ENCODE assay signal across 31 cellular contexts in genomic region chr3:52402706-52403270, GRCh38. TPM values are rescaled to one million over a fixed set of nuclear protein-coding genes. Genes with fewer than 3 reads are reported as not detected.
DNase-seq lines count a peak whose midpoint lies in the region; ATAC-seq and TF ChIP-seq lines count a peak whose summit lies in the region.
"Had no signal": no experiment of that assay in that cellular context is flagged by ENCODE, and none has a peak within 500 bp of the region (broad histone marks: within the 10 kb centered on the region; RNA-seq: fewer than 3 reads in every experiment).

No MANE protein-coding gene starts in this region.

- H3K36me3 ChIP-seq in osteoblast (ENCODE audit: insufficient read depth, low read length) = peaks cover 62% of the 10 kb centered on the region
- H3K36me3 ChIP-seq: uterus had no signal

- no peak for ATAC-seq in activated T-cell treated with anti-CD3 and anti-CD28 coated beads, Interleukin-2, amount 50 U/mL, for 4 hours
- ATAC-seq: activated CD4-positive, CD25-positive, alpha-beta regulatory T cell treated with anti-CD3 and anti-CD28 coated beads, Interleukin-2, amount 50 U/mL, for 24 hours; CD8-positive, alpha-beta T cell; left colon had no signal

- peaks cover 6% of the 10 kb centered on the region for H3K4me1 Mint-ChIP-seq in activated T-cell treated with anti-CD3 and anti-CD28 coated beads, Interleukin-2, amount 50 U/mL, for 4 hours (ENCODE audit: low read depth)
- no peaks in the 10 kb centered on the region for H3K4me1 Mint-ChIP-seq in endothelial cell (ENCODE audit: unreplicated experiment)
- no peaks in the 10 kb centered on the region for H3K4me1 Mint-ChIP-seq in activated T-helper 1 cell treated with anti-CD3 and anti-CD28 coated beads, Interleukin-12 subunit alpha, Interleukin-12 subunit beta, Interleukin-2, Interleukin-4 antibody, amounts not matched to agents 30 ng/mL and 10 ng/mL and 1 ng/mL, durations not matched to agents 14 hours and 24 hours and 36 hours (ENCODE audit: low read depth)

- TF ChIP-seq CTCF in endothelial cell (IDR thresholded peaks at IDR 0.05; ENCODE audit: unreplicated experiment) (no peak), osteoblast (IDR thresholded peaks at IDR 0.05; ENCODE audit: extremely low read depth, low read depth, low read length) (no peak)

- intact Hi-C loops in activated T-helper 1 cell treated with anti-CD3 and anti-CD28 coated beads, Interleukin-12 subunit alpha, Interleukin-12 subunit beta, Interleukin-2, Interleukin-4 antibody, amounts not matched to agents 30 ng/mL and 10 ng/mL and 1 ng/mL, durations not matched to agents 14 hours and 24 hours and 36 hours (cut with micrococcal nuclease) = no loop called here

- DNase-seq in activated T-cell treated with anti-CD3 and anti-CD28 coated beads, Interleukin-2, amount 50 U/mL, for 1 hour = peak; percentile 12
- DNase-seq in activated T-cell treated with anti-CD3 and anti-CD28 coated beads, Interleukin-2, amount 50 U/mL, for 4 hours = no peak
- DNase-seq in 8988T (peak; percentile 15), endothelial cell (ENCODE audit: low spot score) (no peak), osteoblast (ENCODE audit: insufficient read length, low spot score, missing footprints) (peak; percentile 59), SHP77 (lab: John Stamatoyannopoulos, UW) (no peak), NCI-H446 (lab: John Stamatoyannopoulos, UW) (no peak)
- no peak for DNase-seq in activated T-helper 1 cell treated with anti-CD3 and anti-CD28 coated beads, Interleukin-12 subunit alpha, Interleukin-12 subunit beta, Interleukin-2, Interleukin-4 antibody, amounts not matched to agents 30 ng/mL and 10 ng/mL and 1 ng/mL, durations not matched to agents 14 hours and 24 hours and 36 hours (ENCODE audit: low spot score)
- DNase-seq: activated CD4-positive, alpha-beta memory T cell treated with anti-CD3 and anti-CD28 coated beads for 36 hours; CD8-positive, alpha-beta T cell; central memory CD4-positive, alpha-beta T cell; DMS 273 treated with DMSO at 0.1 percent for 48 hours; endodermal cell; foreskin melanocyte; GOT3; Karpas-422; left colon; mesendoderm; MV-4-11; NCI-H1436 treated with DMSO at 0.1 percent for 48 hours; NCI-H774; occipital lobe; stimulated activated CD4-positive, alpha-beta T cell treated with anti-CD3 and anti-CD28 coated beads, Interleukin-4, amount 100 ng/mL, for 1 hour; uterus had no signal

- H3K4me3 ChIP-seq in osteoblast (ENCODE audit: insufficient read depth, low read length) = no peak overlapping the region
- H3K4me3 ChIP-seq: esophagus muscularis mucosa, hepatocyte, uterus had no signal

- H3K27ac Mint-ChIP-seq in endothelial cell (ENCODE audit: unreplicated experiment) = no peak overlapping the region
- no peak overlapping the region for H3K27ac Mint-ChIP-seq in activated T-helper 1 cell treated with anti-CD3 and anti-CD28 coated beads, Interleukin-12 subunit alpha, Interleukin-12 subunit beta, Interleukin-2, Interleukin-4 antibody, amounts not matched to agents 30 ng/mL and 10 ng/mL and 1 ng/mL, durations not matched to agents 14 hours and 24 hours and 36 hours
- H3K27ac Mint-ChIP-seq: activated CD4-positive, alpha-beta memory T cell treated with anti-CD3 and anti-CD28 coated beads for 36 hours; activated naive CD8-positive, alpha-beta T cell; CD8-positive, alpha-beta T cell; dendritic cell treated with granulocyte-macrophage colony-stimulating factor and Interleukin-4, amounts not matched to agents 40 ng/mL and 50 ng/mL, for 4 days; endodermal cell had no signal

- no peaks in the 10 kb centered on the region for H3K27me3 Mint-ChIP-seq in activated T-cell treated with anti-CD3 and anti-CD28 coated beads, Interleukin-2, amount 50 U/mL, for 4 hours (ENCODE audit: low read depth)
- H3K27me3 Mint-ChIP-seq in endothelial cell (ENCODE audit: unreplicated experiment) = peaks cover 5% of the 10 kb centered on the region
- H3K27me3 Mint-ChIP-seq in activated T-helper 1 cell treated with anti-CD3 and anti-CD28 coated beads, Interleukin-12 subunit alpha, Interleukin-12 subunit beta, Interleukin-2, Interleukin-4 antibody, amounts not matched to agents 30 ng/mL and 10 ng/mL and 1 ng/mL, durations not matched to agents 14 hours and 24 hours and 36 hours (ENCODE audit: insufficient read depth) = no peaks in the 10 kb centered on the region
- H3K27me3 Mint-ChIP-seq: activated CD4-positive, alpha-beta memory T cell treated with anti-CD3 and anti-CD28 coated beads for 36 hours; activated naive CD8-positive, alpha-beta T cell; dendritic cell treated with granulocyte-macrophage colony-stimulating factor and Interleukin-4, amounts not matched to agents 40 ng/mL and 50 ng/mL, for 4 days had no signal

- H4K20me1 ChIP-seq in osteoblast (ENCODE audit: insufficient read depth, low read length) = peaks cover 13% of the 10 kb centered on the region

- H3K27ac ChIP-seq in osteoblast (ENCODE audit: low read depth, low read length) = no peak overlapping the region
- H3K27ac ChIP-seq: esophagus muscularis mucosa, hepatocyte, HL-60, uterus had no signal

- no peaks in the 10 kb centered on the region for H3K4me1 ChIP-seq in osteoblast (ENCODE audit: insufficient read depth, low read length)
- H3K4me1 ChIP-seq: uterus had no signal

- peaks cover 10% of the 10 kb centered on the region for H3K79me2 ChIP-seq in osteoblast (ENCODE audit: insufficient read depth, low read length)

- no peaks in the 10 kb centered on the region for H3K9me3 ChIP-seq in osteoblast (ENCODE audit: low read depth, low read length)
- H3K9me3 ChIP-seq: esophagus muscularis mucosa, uterus had no signal

- no peaks in the 10 kb centered on the region for H3K9me3 Mint-ChIP-seq in activated T-cell treated with anti-CD3 and anti-CD28 coated beads, Interleukin-2, amount 50 U/mL, for 4 hours
- H3K9me3 Mint-ChIP-seq in endothelial cell (ENCODE audit: unreplicated experiment) = no peaks in the 10 kb centered on the region
- no peaks in the 10 kb centered on the region for H3K9me3 Mint-ChIP-seq in activated T-helper 1 cell treated with anti-CD3 and anti-CD28 coated beads, Interleukin-12 subunit alpha, Interleukin-12 subunit beta, Interleukin-2, Interleukin-4 antibody, amounts not matched to agents 30 ng/mL and 10 ng/mL and 1 ng/mL, durations not matched to agents 14 hours and 24 hours and 36 hours
- H3K9me3 Mint-ChIP-seq: activated CD4-positive, alpha-beta memory T cell treated with anti-CD3 and anti-CD28 coated beads for 36 hours; CD8-positive, alpha-beta T cell; dendritic cell treated with granulocyte-macrophage colony-stimulating factor and Interleukin-4, amounts not matched to agents 40 ng/mL and 50 ng/mL, for 4 days; endodermal cell had no signal

- H2AFZ ChIP-seq in osteoblast (ENCODE audit: low read length) = no peak overlapping the region
- H2AFZ ChIP-seq: hepatocyte had no signal

- H3K27me3 ChIP-seq in osteoblast (ENCODE audit: insufficient read depth, low read length) = no peaks in the 10 kb centered on the region
- H3K27me3 ChIP-seq: esophagus muscularis mucosa, hepatocyte, uterus had no signal

- H3K36me3 Mint-ChIP-seq in activated T-cell treated with anti-CD3 and anti-CD28 coated beads, Interleukin-2, amount 50 U/mL, for 4 hours (ENCODE audit: insufficient read depth) = peaks cover 29% of the 10 kb centered on the region
- H3K36me3 Mint-ChIP-seq in endothelial cell (ENCODE audit: low read depth, unreplicated experiment) = peaks cover 31% of the 10 kb centered on the region
- H3K36me3 Mint-ChIP-seq in activated T-helper 1 cell treated with anti-CD3 and anti-CD28 coated beads, Interleukin-12 subunit alpha, Interleukin-12 subunit beta, Interleukin-2, Interleukin-4 antibody, amounts not matched to agents 30 ng/mL and 10 ng/mL and 1 ng/mL, durations not matched to agents 14 hours and 24 hours and 36 hours (ENCODE audit: low read depth) = peaks cover 40% of the 10 kb centered on the region
- H3K36me3 Mint-ChIP-seq: activated naive CD8-positive, alpha-beta T cell had no signal

- H3K4me3 Mint-ChIP-seq in activated T-cell treated with anti-CD3 and anti-CD28 coated beads, Interleukin-2, amount 50 U/mL, for 4 hours = no peak overlapping the region
- peak overlapping the region; percentile 54 for H3K4me3 Mint-ChIP-seq in endothelial cell (ENCODE audit: unreplicated experiment)
- H3K4me3 Mint-ChIP-seq in activated T-helper 1 cell treated with anti-CD3 and anti-CD28 coated beads, Interleukin-12 subunit alpha, Interleukin-12 subunit beta, Interleukin-2, Interleukin-4 antibody, amounts not matched to agents 30 ng/mL and 10 ng/mL and 1 ng/mL, durations not matched to agents 14 hours and 24 hours and 36 hours = no peak overlapping the region
- H3K4me3 Mint-ChIP-seq: activated CD4-positive, alpha-beta memory T cell treated with anti-CD3 and anti-CD28 coated beads for 36 hours; activated naive CD8-positive, alpha-beta T cell; CD8-positive, alpha-beta T cell; dendritic cell treated with granulocyte-macrophage colony-stimulating factor and Interleukin-4, amounts not matched to agents 40 ng/mL and 50 ng/mL, for 4 days; endodermal cell had no signal

- no peak overlapping the region for H3K4me2 ChIP-seq in osteoblast (ENCODE audit: insufficient read depth, low read length)
- H3K4me2 ChIP-seq: hepatocyte had no signal

RNA-seq across cellular contexts. Expression of gene BAP1, which starts 7.0 kb away (rescaled TPM):
- 100 to 1,000 TPM; 117 to 130 (median 127) TPM for total RNA-seq in activated T-cell treated with anti-CD3 and anti-CD28 coated beads, Interleukin-2, amount 50 U/mL, for 4 hours
- total RNA-seq in endothelial cell (ENCODE audit: unreplicated experiment) (118 TPM), osteoblast (65.4 and 72.4 TPM in 2 replicates)
- total RNA-seq in activated T-helper 1 cell treated with anti-CD3 and anti-CD28 coated beads, Interleukin-12 subunit alpha, Interleukin-12 subunit beta, Interleukin-2, Interleukin-4 antibody, amounts not matched to agents 30 ng/mL and 10 ng/mL and 1 ng/mL, durations not matched to agents 14 hours and 24 hours and 36 hours = 104 and 113 TPM in 2 replicates

RNA-seq across cellular contexts. Expression of gene PHF7, which starts 7.7 kb away (rescaled TPM):
- total RNA-seq in activated T-cell treated with anti-CD3 and anti-CD28 coated beads, Interleukin-2, amount 50 U/mL, for 4 hours = 1 to 10 TPM; 3.6 to 5.0 (median 4.8) TPM
- 15.9 TPM for total RNA-seq in endothelial cell (ENCODE audit: unreplicated experiment)
- 8.8 and 10.9 TPM in 2 replicates for total RNA-seq in osteoblast
- total RNA-seq in activated T-helper 1 cell treated with anti-CD3 and anti-CD28 coated beads, Interleukin-12 subunit alpha, Interleukin-12 subunit beta, Interleukin-2, Interleukin-4 antibody, amounts not matched to agents 30 ng/mL and 10 ng/mL and 1 ng/mL, durations not matched to agents 14 hours and 24 hours and 36 hours = 11.1 and 11.4 TPM in 2 replicates

RNA-seq across cellular contexts. Expression of gene SEMA3G, which starts 42.1 kb away (rescaled TPM):
- total RNA-seq in activated T-cell treated with anti-CD3 and anti-CD28 coated beads, Interleukin-2, amount 50 U/mL, for 4 hours = under 1 TPM; 0.05 to 0.24 (median 0.08) TPM
- total RNA-seq in endothelial cell (ENCODE audit: unreplicated experiment) (175 TPM), osteoblast (under 0.01 TPM in 1 of 2 replicates, not detected in the other)
- total RNA-seq in activated T-helper 1 cell treated with anti-CD3 and anti-CD28 coated beads, Interleukin-12 subunit alpha, Interleukin-12 subunit beta, Interleukin-2, Interleukin-4 antibody, amounts not matched to agents 30 ng/mL and 10 ng/mL and 1 ng/mL, durations not matched to agents 14 hours and 24 hours and 36 hours = 0.13 TPM in 1 of 2 replicates, not detected in the other
- total RNA-seq: T-helper 1 cell treated with Interleukin-12 subunit alpha and Interleukin-12 subunit beta and Interleukin-4 antibody, amounts not matched to agents 30 ng/mL and 1 ng/mL, for 36 hours had no signal

RNA-seq across cellular contexts. Expression of gene TNNC1, which starts 51.1 kb away (rescaled TPM):
- 1 to 10 TPM in 2 of 3 donors, under 1 TPM in 1; 0.46 to 1.4 (median 1.1) TPM for total RNA-seq in activated T-cell treated with anti-CD3 and anti-CD28 coated beads, Interleukin-2, amount 50 U/mL, for 4 hours
- total RNA-seq in endothelial cell (ENCODE audit: unreplicated experiment) = 0.67 TPM
- 0.29 and 0.36 TPM in 2 replicates for total RNA-seq in osteoblast
- 0.32 and 0.67 TPM in 2 replicates for total RNA-seq in activated T-helper 1 cell treated with anti-CD3 and anti-CD28 coated beads, Interleukin-12 subunit alpha, Interleukin-12 subunit beta, Interleukin-2, Interleukin-4 antibody, amounts not matched to agents 30 ng/mL and 10 ng/mL and 1 ng/mL, durations not matched to agents 14 hours and 24 hours and 36 hours
- total RNA-seq: occipital lobe had no signal

RNA-seq across cellular contexts. Expression of gene NISCH, which starts 52.6 kb away (rescaled TPM):
- total RNA-seq in activated T-cell treated with anti-CD3 and anti-CD28 coated beads, Interleukin-2, amount 50 U/mL, for 4 hours = 10 to 100 TPM; 60.2 to 69.1 (median 67.9) TPM
- total RNA-seq in endothelial cell (ENCODE audit: unreplicated experiment) = 261 TPM
- 72.2 and 83.2 TPM in 2 replicates for total RNA-seq in osteoblast
- total RNA-seq in activated T-helper 1 cell treated with anti-CD3 and anti-CD28 coated beads, Interleukin-12 subunit alpha, Interleukin-12 subunit beta, Interleukin-2, Interleukin-4 antibody, amounts not matched to agents 30 ng/mL and 10 ng/mL and 1 ng/mL, durations not matched to agents 14 hours and 24 hours and 36 hours = 72.0 and 74.2 TPM in 2 replicates

Comparison
In these comparisons a context has a peak if more than half of its experiments do, and no peak if none do; other contexts are left out.
1. DNase-seq: peak in activated T-cell treated with anti-CD3 and anti-CD28 coated beads, Interleukin-2, amount 50 U/mL, for 1 hour (single experiment), 8988T (single experiment) and osteoblast (single experiment); none in activated T-cell treated with anti-CD3 and anti-CD28 coated beads, Interleukin-2, amount 50 U/mL, for 4 hours (single experiment), endothelial cell (single experiment), SHP77 (0 of 2), activated T-helper 1 cell treated with anti-CD3 and anti-CD28 coated beads, Interleukin-12 subunit alpha, Interleukin-12 subunit beta, Interleukin-2, Interleukin-4 antibody, amounts not matched to agents 30 ng/mL and 10 ng/mL and 1 ng/mL, durations not matched to agents 14 hours and 24 hours and 36 hours (single experiment) and NCI-H446 (0 of 2).
2. RNA of gene SEMA3G, which starts 42.1 kb away (total RNA-seq): 175 TPM in endothelial cell (single experiment); 0.13 TPM in activated T-helper 1 cell treated with anti-CD3 and anti-CD28 coated beads, Interleukin-12 subunit alpha, Interleukin-12 subunit beta, Interleukin-2, Interleukin-4 antibody, amounts not matched to agents 30 ng/mL and 10 ng/mL and 1 ng/mL, durations not matched to agents 14 hours and 24 hours and 36 hours, 0.05 to 0.24 TPM in activated T-cell treated with anti-CD3 and anti-CD28 coated beads, Interleukin-2, amount 50 U/mL, for 4 hours and under 0.01 TPM in osteoblast; every median in the first group is over 100 times any median in the second.